Comparison of ENCODE assay signal across 16 cellular contexts in genomic region chr2:85231952-85232351, GRCh38.
DNase-seq lines count a peak whose midpoint lies in the region; ATAC-seq, FAIRE-seq and TF ChIP-seq lines count a peak whose summit lies in the region.
"Had no signal": no experiment of that assay in that cellular context is flagged by ENCODE, and none has a peak within 500 bp of the region (broad histone marks: within the 10 kb centered on the region; RNA-seq: fewer than 3 reads in every experiment).

No MANE protein-coding gene starts in this region.

- no peak for TF ChIP-seq CTCF in bronchial epithelial cell (IDR thresholded peaks at IDR 0.05; ENCODE audit: insufficient read depth, low read length, severe bottlenecking)

- no peak for ATAC-seq in GM18517 (IDR thresholded peaks at IDR 0.05; ENCODE audit: unreplicated experiment)

- H3K27me3 ChIP-seq in bronchial epithelial cell (ENCODE audit: control insufficient read depth, insufficient read depth, low read length), result no peaks in the 10 kb centered on the region

- FAIRE-seq in HTR-8/SVneo (lab: Jason Lieb, UNC) (peak; percentile 80), bronchial epithelial cell (lab: Jason Lieb, UNC) (peak; percentile 77)
- FAIRE-seq: RCC 7860 had no signal

- H3K36me3 ChIP-seq in bronchial epithelial cell (ENCODE audit: control insufficient read depth, insufficient read depth, low read length), result no peaks in the 10 kb centered on the region

- DNase-seq in HTR-8/SVneo (ENCODE audit: insufficient read length, low spot score) (no peak), bronchial epithelial cell (ENCODE audit: low read depth) (no peak), iPS-NIHi11 (ENCODE audit: low spot score) (peak; percentile 41), OCI-M1 (lab: John Stamatoyannopoulos, UW) (no peak), HuH-7.5 (ENCODE audit: low spot score) (no peak), NCI-H748 treated with DMSO at 0.1 percent for 48 hours (lab: John Stamatoyannopoulos, UW) (no peak)
- DNase-seq: CD4-positive, alpha-beta T cell; DND-41; GF-D8; NCI-H1105 treated with DMSO at 0.1 percent for 48 hours; NCI-H187; NCI-H446; NCI-H774; SIG-M5 had no signal

- H3K4me3 ChIP-seq in bronchial epithelial cell (ENCODE audit: low read depth, low read length), result no peak overlapping the region
